13 cellular contexts compared by ENCODE assay signal in genomic region chr2:196260546-196260945, GRCh38.
DNase-seq lines count a peak whose midpoint lies in the region; ATAC-seq and TF ChIP-seq lines count a peak whose summit lies in the region.
"Had no signal": no experiment of that assay in that cellular context is flagged by ENCODE, and none has a peak within 500 bp of the region (broad histone marks: within the 10 kb centered on the region; RNA-seq: fewer than 3 reads in every experiment).

No MANE protein-coding gene starts in this region.

- no peaks in the 10 kb centered on the region for H3K9me3 Mint-ChIP-seq in IgD-negative memory B cell
- H3K9me3 Mint-ChIP-seq in activated naive CD8-positive, alpha-beta T cell treated with anti-CD3 and anti-CD28 coated beads, Interleukin-2, amount 50 U/mL, for 24 hours, result peaks cover 6% of the 10 kb centered on the region
- H3K9me3 Mint-ChIP-seq in naive thymus-derived CD8-positive, alpha-beta T cell, result no peaks in the 10 kb centered on the region

- H3K4me2 ChIP-seq in BLaER1 treated with 17β-estradiol and CSF1 and Interleukin-3, amounts not matched to agents 10 nM and 100 nM, result peak overlapping the region in 6 of 11 experiments; percentile 13 to 96 (median 41); a peak in 10 of 22 replicates

- H3K9ac ChIP-seq in BLaER1 treated with 17β-estradiol and CSF1 and Interleukin-3, amounts not matched to agents 10 nM and 100 nM, result peak overlapping the region in 1 of 11 experiments; percentile 22; a peak in 1 of 22 replicates

- H3K27me3 ChIP-seq in BLaER1 treated with 17β-estradiol and CSF1 and Interleukin-3, amounts not matched to agents 10 nM and 100 nM, result no peaks in the 10 kb centered on the region
- H3K27me3 ChIP-seq: MG63, testis had no signal

- H3K27me3 Mint-ChIP-seq in IgD-negative memory B cell, result no peaks in the 10 kb centered on the region
- no peaks in the 10 kb centered on the region for H3K27me3 Mint-ChIP-seq in activated naive CD8-positive, alpha-beta T cell treated with anti-CD3 and anti-CD28 coated beads, Interleukin-2, amount 50 U/mL, for 24 hours
- H3K27me3 Mint-ChIP-seq in naive thymus-derived CD8-positive, alpha-beta T cell, result no peaks in the 10 kb centered on the region

- H3K4me3 ChIP-seq in BLaER1 treated with 17β-estradiol and CSF1 and Interleukin-3, amounts not matched to agents 10 nM and 100 nM, result no peak overlapping the region
- H3K4me3 ChIP-seq: MG63, testis had no signal

- peak overlapping the region in 5 of 11 experiments; percentile 25 to 55 (median 39); a peak in 5 of 22 replicates for H3K27ac ChIP-seq in BLaER1 treated with 17β-estradiol and CSF1 and Interleukin-3, amounts not matched to agents 10 nM and 100 nM
- H3K27ac ChIP-seq: testis had no signal

- H3K4me1 ChIP-seq in BLaER1 treated with 17β-estradiol and CSF1 and Interleukin-3, amounts not matched to agents 10 nM and 100 nM, result peaks cover 13 to 74% (median 32%) of the 10 kb centered on the region in 10 experiments
- H3K4me1 ChIP-seq: testis had no signal

- no peaks in the 10 kb centered on the region for H3K36me3 ChIP-seq in BLaER1 treated with 17β-estradiol and CSF1 and Interleukin-3, amounts not matched to agents 10 nM and 100 nM
- H3K36me3 ChIP-seq: MG63 had no signal

- peak overlapping the region; percentile 69 to 95 (median 77) for H3K27ac Mint-ChIP-seq in IgD-negative memory B cell
- H3K27ac Mint-ChIP-seq in activated naive CD8-positive, alpha-beta T cell treated with anti-CD3 and anti-CD28 coated beads, Interleukin-2, amount 50 U/mL, for 24 hours, result peak overlapping the region; percentile 98
- peak overlapping the region; percentile 87 to 99 (median 94) for H3K27ac Mint-ChIP-seq in naive thymus-derived CD8-positive, alpha-beta T cell

- no peak for TF ChIP-seq POLR2A in erythroblast (IDR thresholded peaks at IDR 0.05; ENCODE audit: low read length)

- H3K36me3 Mint-ChIP-seq in IgD-negative memory B cell, result no peaks in the 10 kb centered on the region
- peaks cover 17% of the 10 kb centered on the region for H3K36me3 Mint-ChIP-seq in activated naive CD8-positive, alpha-beta T cell treated with anti-CD3 and anti-CD28 coated beads, Interleukin-2, amount 50 U/mL, for 24 hours (ENCODE audit: low read depth)
- peaks cover 0 to 3% (median 0%) of the 10 kb centered on the region in 3 donors for H3K36me3 Mint-ChIP-seq in naive thymus-derived CD8-positive, alpha-beta T cell

- no peaks in the 10 kb centered on the region for H3K9me3 ChIP-seq in BLaER1 treated with 17β-estradiol and CSF1 and Interleukin-3, amounts not matched to agents 10 nM and 100 nM (replicated peaks in 1 of 11)
- H3K9me3 ChIP-seq: MG63, testis had no signal

- no peaks in the 10 kb centered on the region for H4K20me1 ChIP-seq in BLaER1 treated with 17β-estradiol and CSF1 and Interleukin-3, amounts not matched to agents 10 nM and 100 nM

- peak overlapping the region; percentile 21 to 70 (median 40) for H3K4me3 Mint-ChIP-seq in IgD-negative memory B cell
- H3K4me3 Mint-ChIP-seq in activated naive CD8-positive, alpha-beta T cell treated with anti-CD3 and anti-CD28 coated beads, Interleukin-2, amount 50 U/mL, for 24 hours, result peak overlapping the region; percentile 85
- H3K4me3 Mint-ChIP-seq in naive thymus-derived CD8-positive, alpha-beta T cell, result peak overlapping the region; percentile 20 to 80 (median 69)

- ATAC-seq in activated naive CD8-positive, alpha-beta T cell treated with anti-CD3 and anti-CD28 coated beads, Interleukin-2, amount 50 U/mL, for 24 hours, result peak; percentile 18
- ATAC-seq in naive thymus-derived CD8-positive, alpha-beta T cell, result peak; percentile 21 to 38

- POLR2A ChIA-PET in naive thymus-derived CD8-positive, alpha-beta T cell (lab: Charles Lee), result interaction anchor here (0.8 to 6.0 kb wide), 13 partner anchors 8 to 603 kb away, joined by 3 to 52 read pairs (median 4); partner anchors contain the start of genes SLC39A10 and STK17B

- peaks cover 38 to 57% (median 41%) of the 10 kb centered on the region in 3 donors for H3K4me1 Mint-ChIP-seq in IgD-negative memory B cell
- peaks cover 82% of the 10 kb centered on the region for H3K4me1 Mint-ChIP-seq in activated naive CD8-positive, alpha-beta T cell treated with anti-CD3 and anti-CD28 coated beads, Interleukin-2, amount 50 U/mL, for 24 hours
- H3K4me1 Mint-ChIP-seq in naive thymus-derived CD8-positive, alpha-beta T cell, result peaks cover 26 to 80% (median 62%) of the 10 kb centered on the region in 4 donors

- DNase-seq in activated naive CD8-positive, alpha-beta T cell treated with anti-CD3 and anti-CD28 coated beads, Interleukin-2, amount 50 U/mL, for 24 hours, result no peak
- DNase-seq in naive thymus-derived CD8-positive, alpha-beta T cell, result peak in 3 of 10 donors; percentile 25 to 62 (median 49)
- DNase-seq in glomerular visceral epithelial cell (ENCODE audit: extremely low spot score) (no peak), 8988T (no peak), erythroblast (lab: John Stamatoyannopoulos, UW) (no peak), GF-D8 (lab: John Stamatoyannopoulos, UW) (no peak)
- DNase-seq: cerebellar nuclear complex, H7, MG63, occipital lobe, testis had no signal
